ENCODE assay signal across 1 cellular context in genomic region chr19:54095859-54096641, GRCh38.
TF ChIP-seq lines count a peak whose summit lies in the region.

No MANE protein-coding gene starts in this region.

TF ChIP-seq in HEK293, 187 proteins besides CTCF, POLR2A, EP300 and RAD21 (continued from another document):
- TF ChIP-seq, protein P1, sequence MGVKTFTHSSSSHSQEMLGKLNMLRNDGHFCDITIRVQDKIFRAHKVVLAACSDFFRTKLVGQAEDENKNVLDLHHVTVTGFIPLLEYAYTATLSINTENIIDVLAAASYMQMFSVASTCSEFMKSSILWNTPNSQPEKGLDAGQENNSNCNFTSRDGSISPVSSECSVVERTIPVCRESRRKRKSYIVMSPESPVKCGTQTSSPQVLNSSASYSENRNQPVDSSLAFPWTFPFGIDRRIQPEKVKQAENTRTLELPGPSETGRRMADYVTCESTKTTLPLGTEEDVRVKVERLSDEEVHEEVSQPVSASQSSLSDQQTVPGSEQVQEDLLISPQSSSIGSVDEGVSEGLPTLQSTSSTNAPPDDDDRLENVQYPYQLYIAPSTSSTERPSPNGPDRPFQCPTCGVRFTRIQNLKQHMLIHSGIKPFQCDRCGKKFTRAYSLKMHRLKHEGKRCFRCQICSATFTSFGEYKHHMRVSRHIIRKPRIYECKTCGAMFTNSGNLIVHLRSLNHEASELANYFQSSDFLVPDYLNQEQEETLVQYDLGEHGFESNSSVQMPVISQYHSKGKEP (tag by site-specific recombination; IDR thresholded peaks at IDR 0.05), result 0 out of 2 replicates have a peak, but pooled peaks have one; percentile 34
- TF ChIP-seq ZBTB20 (tag by site-specific recombination; IDR thresholded peaks at IDR 0.05) (peak; percentile 60; the same call in 1 of the 2 replicates), GLIS1 (tag by site-specific recombination; IDR thresholded peaks at IDR 0.05) (0 out of 2 replicates have a peak, but pooled peaks have one; percentile 13), ZNF335 (tag by site-specific recombination; conservative IDR thresholded peaks at IDR 0.05) (peak; percentile 37; the same call in 1 of the 2 replicates), PRDM1 (tag by site-specific recombination; IDR thresholded peaks at IDR 0.05) (peak; percentile 12), KLF9 (tag by site-specific recombination; IDR thresholded peaks at IDR 0.05; ENCODE audit: low read depth) (peak; percentile 65), KLF1 (tag by site-specific recombination; IDR thresholded peaks at IDR 0.05) (peak; percentile 67), HOXC10 (CRISPR knock-in tag; IDR thresholded peaks at IDR 0.05) (0 out of 2 replicates have a peak, but pooled peaks have one; percentile 67), ZFP69B (tag by site-specific recombination; IDR thresholded peaks at IDR 0.05) (peak; percentile 86), ZNF561 (tag by site-specific recombination; IDR thresholded peaks at IDR 0.05; ENCODE audit: borderline replicate concordance) (peak; percentile 22; the same call in 1 of the 2 replicates), ZNF596 (tag by site-specific recombination; IDR thresholded peaks at IDR 0.05) (peak; percentile 95), ZNF366 (tag by site-specific recombination; conservative IDR thresholded peaks at IDR 0.05) (peak; percentile 61), ZFHX2 (tag by site-specific recombination; conservative IDR thresholded peaks at IDR 0.05) (peak; percentile 43; the same call in 1 of the 2 replicates), ZNF692 (tag by site-specific recombination; IDR thresholded peaks at IDR 0.05) (peak; percentile 95), GLIS2 (tag by site-specific recombination; IDR thresholded peaks at IDR 0.05) (peak; percentile 45; the same call in 1 of the 2 replicates)
- TF ChIP-seq, protein P2, sequence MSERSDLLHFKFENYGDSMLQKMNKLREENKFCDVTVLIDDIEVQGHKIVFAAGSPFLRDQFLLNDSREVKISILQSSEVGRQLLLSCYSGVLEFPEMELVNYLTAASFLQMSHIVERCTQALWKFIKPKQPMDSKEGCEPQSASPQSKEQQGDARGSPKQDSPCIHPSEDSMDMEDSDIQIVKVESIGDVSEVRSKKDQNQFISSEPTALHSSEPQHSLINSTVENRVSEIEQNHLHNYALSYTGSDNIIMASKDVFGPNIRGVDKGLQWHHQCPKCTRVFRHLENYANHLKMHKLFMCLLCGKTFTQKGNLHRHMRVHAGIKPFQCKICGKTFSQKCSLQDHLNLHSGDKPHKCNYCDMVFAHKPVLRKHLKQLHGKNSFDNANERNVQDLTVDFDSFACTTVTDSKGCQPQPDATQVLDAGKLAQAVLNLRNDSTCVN (tag by site-specific recombination; optimal IDR thresholded peaks at IDR 0.05), result peak; percentile 57
- TF ChIP-seq, protein P3, sequence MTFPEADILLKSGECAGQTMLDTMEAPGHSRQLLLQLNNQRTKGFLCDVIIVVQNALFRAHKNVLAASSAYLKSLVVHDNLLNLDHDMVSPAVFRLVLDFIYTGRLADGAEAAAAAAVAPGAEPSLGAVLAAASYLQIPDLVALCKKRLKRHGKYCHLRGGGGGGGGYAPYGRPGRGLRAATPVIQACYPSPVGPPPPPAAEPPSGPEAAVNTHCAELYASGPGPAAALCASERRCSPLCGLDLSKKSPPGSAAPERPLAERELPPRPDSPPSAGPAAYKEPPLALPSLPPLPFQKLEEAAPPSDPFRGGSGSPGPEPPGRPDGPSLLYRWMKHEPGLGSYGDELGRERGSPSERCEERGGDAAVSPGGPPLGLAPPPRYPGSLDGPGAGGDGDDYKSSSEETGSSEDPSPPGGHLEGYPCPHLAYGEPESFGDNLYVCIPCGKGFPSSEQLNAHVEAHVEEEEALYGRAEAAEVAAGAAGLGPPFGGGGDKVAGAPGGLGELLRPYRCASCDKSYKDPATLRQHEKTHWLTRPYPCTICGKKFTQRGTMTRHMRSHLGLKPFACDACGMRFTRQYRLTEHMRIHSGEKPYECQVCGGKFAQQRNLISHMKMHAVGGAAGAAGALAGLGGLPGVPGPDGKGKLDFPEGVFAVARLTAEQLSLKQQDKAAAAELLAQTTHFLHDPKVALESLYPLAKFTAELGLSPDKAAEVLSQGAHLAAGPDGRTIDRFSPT (tag by site-specific recombination; IDR thresholded peaks at IDR 0.05), result peak; percentile 59; the same call in 1 of the 2 replicates
